3 cellular contexts compared by ENCODE assay signal in the genomic region with DNA sequence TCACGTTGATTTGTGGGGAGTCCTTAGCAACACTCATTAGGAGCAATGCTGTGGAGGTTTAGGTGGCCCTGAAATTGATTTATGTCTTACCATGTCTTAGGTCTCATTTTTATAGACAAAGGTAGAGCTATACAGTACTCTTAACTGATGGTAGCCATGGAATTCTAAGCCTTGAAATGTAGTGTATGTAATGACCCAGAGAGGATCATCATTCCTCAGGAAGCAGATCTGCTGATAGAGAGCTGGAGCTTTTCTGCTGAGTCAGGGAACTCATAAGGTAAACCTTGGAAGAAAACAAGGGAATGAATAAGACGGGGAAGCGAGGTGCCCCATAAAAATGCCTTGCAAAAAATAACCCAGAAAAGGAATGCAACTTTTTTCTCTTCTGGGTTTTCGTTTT.
TF ChIP-seq lines count a peak whose summit lies in the region.

No MANE protein-coding gene starts in this region.

TF ChIP-seq in A549, 52 proteins besides CTCF, POLR2A, EP300 and RAD21:
- peak; percentile 83 for TF ChIP-seq MAFK (IDR thresholded peaks at IDR 0.05; ENCODE audit: partially characterized antibody)
- TF ChIP-seq, protein P1, sequence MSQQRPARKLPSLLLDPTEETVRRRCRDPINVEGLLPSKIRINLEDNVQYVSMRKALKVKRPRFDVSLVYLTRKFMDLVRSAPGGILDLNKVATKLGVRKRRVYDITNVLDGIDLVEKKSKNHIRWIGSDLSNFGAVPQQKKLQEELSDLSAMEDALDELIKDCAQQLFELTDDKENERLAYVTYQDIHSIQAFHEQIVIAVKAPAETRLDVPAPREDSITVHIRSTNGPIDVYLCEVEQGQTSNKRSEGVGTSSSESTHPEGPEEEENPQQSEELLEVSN (IDR thresholded peaks at IDR 0.05; ENCODE audit: borderline replicate concordance, low read depth) = no peak
TF ChIP-seq in A549: peak in this region for 1.

TF ChIP-seq in GM23338, 12 proteins besides CTCF, POLR2A, EP300 and RAD21 (continues in another document):
- TF ChIP-seq, protein P2, sequence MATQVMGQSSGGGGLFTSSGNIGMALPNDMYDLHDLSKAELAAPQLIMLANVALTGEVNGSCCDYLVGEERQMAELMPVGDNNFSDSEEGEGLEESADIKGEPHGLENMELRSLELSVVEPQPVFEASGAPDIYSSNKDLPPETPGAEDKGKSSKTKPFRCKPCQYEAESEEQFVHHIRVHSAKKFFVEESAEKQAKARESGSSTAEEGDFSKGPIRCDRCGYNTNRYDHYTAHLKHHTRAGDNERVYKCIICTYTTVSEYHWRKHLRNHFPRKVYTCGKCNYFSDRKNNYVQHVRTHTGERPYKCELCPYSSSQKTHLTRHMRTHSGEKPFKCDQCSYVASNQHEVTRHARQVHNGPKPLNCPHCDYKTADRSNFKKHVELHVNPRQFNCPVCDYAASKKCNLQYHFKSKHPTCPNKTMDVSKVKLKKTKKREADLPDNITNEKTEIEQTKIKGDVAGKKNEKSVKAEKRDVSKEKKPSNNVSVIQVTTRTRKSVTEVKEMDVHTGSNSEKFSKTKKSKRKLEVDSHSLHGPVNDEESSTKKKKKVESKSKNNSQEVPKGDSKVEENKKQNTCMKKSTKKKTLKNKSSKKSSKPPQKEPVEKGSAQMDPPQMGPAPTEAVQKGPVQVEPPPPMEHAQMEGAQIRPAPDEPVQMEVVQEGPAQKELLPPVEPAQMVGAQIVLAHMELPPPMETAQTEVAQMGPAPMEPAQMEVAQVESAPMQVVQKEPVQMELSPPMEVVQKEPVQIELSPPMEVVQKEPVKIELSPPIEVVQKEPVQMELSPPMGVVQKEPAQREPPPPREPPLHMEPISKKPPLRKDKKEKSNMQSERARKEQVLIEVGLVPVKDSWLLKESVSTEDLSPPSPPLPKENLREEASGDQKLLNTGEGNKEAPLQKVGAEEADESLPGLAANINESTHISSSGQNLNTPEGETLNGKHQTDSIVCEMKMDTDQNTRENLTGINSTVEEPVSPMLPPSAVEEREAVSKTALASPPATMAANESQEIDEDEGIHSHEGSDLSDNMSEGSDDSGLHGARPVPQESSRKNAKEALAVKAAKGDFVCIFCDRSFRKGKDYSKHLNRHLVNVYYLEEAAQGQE (IDR thresholded peaks at IDR 0.05; ENCODE audit: unreplicated experiment) = no peak
- TF ChIP-seq POLR2AphosphoS5 (IDR thresholded peaks at IDR 0.05; ENCODE audit: low read depth) = no peak
- TF ChIP-seq, protein P3, sequence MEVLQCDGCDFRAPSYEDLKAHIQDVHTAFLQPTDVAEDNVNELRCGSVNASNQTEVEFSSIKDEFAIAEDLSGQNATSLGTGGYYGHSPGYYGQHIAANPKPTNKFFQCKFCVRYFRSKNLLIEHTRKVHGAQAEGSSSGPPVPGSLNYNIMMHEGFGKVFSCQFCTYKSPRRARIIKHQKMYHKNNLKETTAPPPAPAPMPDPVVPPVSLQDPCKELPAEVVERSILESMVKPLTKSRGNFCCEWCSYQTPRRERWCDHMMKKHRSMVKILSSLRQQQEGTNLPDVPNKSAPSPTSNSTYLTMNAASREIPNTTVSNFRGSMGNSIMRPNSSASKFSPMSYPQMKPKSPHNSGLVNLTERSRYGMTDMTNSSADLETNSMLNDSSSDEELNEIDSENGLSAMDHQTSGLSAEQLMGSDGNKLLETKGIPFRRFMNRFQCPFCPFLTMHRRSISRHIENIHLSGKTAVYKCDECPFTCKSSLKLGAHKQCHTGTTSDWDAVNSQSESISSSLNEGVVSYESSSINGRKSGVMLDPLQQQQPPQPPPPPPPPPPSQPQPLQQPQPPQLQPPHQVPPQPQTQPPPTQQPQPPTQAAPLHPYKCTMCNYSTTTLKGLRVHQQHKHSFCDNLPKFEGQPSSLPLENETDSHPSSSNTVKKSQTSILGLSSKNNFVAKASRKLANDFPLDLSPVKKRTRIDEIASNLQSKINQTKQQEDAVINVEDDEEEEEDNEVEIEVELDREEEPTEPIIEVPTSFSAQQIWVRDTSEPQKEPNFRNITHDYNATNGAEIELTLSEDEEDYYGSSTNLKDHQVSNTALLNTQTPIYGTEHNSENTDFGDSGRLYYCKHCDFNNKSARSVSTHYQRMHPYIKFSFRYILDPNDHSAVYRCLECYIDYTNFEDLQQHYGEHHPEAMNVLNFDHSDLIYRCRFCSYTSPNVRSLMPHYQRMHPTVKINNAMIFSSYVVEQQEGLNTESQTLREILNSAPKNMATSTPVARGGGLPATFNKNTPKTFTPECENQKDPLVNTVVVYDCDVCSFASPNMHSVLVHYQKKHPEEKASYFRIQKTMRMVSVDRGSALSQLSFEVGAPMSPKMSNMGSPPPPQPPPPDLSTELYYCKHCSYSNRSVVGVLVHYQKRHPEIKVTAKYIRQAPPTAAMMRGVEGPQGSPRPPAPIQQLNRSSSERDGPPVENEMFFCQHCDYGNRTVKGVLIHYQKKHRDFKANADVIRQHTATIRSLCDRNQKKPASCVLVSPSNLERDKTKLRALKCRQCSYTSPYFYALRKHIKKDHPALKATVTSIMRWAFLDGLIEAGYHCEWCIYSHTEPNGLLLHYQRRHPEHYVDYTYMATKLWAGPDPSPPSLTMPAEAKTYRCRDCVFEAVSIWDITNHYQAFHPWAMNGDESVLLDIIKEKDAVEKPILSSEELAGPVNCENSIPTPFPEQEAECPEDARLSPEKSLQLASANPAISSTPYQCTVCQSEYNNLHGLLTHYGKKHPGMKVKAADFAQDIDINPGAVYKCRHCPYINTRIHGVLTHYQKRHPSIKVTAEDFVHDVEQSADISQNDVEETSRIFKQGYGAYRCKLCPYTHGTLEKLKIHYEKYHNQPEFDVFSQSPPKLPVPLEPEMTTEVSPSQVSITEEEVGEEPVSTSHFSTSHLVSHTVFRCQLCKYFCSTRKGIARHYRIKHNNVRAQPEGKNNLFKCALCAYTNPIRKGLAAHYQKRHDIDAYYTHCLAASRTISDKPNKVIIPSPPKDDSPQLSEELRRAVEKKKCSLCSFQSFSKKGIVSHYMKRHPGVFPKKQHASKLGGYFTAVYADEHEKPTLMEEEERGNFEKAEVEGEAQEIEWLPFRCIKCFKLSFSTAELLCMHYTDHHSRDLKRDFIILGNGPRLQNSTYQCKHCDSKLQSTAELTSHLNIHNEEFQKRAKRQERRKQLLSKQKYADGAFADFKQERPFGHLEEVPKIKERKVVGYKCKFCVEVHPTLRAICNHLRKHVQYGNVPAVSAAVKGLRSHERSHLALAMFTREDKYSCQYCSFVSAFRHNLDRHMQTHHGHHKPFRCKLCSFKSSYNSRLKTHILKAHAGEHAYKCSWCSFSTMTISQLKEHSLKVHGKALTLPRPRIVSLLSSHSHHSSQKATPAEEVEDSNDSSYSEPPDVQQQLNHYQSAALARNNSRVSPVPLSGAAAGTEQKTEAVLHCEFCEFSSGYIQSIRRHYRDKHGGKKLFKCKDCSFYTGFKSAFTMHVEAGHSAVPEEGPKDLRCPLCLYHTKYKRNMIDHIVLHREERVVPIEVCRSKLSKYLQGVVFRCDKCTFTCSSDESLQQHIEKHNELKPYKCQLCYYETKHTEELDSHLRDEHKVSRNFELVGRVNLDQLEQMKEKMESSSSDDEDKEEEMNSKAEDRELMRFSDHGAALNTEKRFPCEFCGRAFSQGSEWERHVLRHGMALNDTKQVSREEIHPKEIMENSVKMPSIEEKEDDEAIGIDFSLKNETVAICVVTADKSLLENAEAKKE (CRISPR knock-in tag; IDR thresholded peaks at IDR 0.05) = no peak
- TF ChIP-seq NANOG (IDR thresholded peaks at IDR 0.05; ENCODE audit: borderline replicate concordance) = no peak
- TF ChIP-seq, protein P4, sequence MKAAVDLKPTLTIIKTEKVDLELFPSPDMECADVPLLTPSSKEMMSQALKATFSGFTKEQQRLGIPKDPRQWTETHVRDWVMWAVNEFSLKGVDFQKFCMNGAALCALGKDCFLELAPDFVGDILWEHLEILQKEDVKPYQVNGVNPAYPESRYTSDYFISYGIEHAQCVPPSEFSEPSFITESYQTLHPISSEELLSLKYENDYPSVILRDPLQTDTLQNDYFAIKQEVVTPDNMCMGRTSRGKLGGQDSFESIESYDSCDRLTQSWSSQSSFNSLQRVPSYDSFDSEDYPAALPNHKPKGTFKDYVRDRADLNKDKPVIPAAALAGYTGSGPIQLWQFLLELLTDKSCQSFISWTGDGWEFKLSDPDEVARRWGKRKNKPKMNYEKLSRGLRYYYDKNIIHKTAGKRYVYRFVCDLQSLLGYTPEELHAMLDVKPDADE (IDR thresholded peaks at IDR 0.05) = no peak
- no peak for TF ChIP-seq JUNB (IDR thresholded peaks at IDR 0.05; ENCODE audit: unreplicated experiment)
- no peak for TF ChIP-seq CREB1 (CRISPR knock-in tag; IDR thresholded peaks at IDR 0.05; ENCODE audit: low read depth)

TF ChIP-seq in K562, 482 proteins besides CTCF, POLR2A, EP300 and RAD21 (continues in another document):
- TF ChIP-seq, protein P5, sequence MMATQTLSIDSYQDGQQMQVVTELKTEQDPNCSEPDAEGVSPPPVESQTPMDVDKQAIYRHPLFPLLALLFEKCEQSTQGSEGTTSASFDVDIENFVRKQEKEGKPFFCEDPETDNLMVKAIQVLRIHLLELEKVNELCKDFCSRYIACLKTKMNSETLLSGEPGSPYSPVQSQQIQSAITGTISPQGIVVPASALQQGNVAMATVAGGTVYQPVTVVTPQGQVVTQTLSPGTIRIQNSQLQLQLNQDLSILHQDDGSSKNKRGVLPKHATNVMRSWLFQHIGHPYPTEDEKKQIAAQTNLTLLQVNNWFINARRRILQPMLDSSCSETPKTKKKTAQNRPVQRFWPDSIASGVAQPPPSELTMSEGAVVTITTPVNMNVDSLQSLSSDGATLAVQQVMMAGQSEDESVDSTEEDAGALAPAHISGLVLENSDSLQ (IDR thresholded peaks at IDR 0.05) = peak; percentile 79
- TF ChIP-seq LCOR (CRISPR knock-in tag; IDR thresholded peaks at IDR 0.05) (no peak), ETV6 (IDR thresholded peaks at IDR 0.05; ENCODE audit: borderline replicate concordance in 1 of 2, low read depth in 2 of 2, low read length in 1 of 2) (no peak), ETV6 (CRISPR knock-in tag; IDR thresholded peaks at IDR 0.05; ENCODE audit: borderline replicate concordance) (no peak), MEIS2 (IDR thresholded peaks at IDR 0.05; ENCODE audit: partially characterized antibody) (peak; percentile 87), HIVEP1 (CRISPR knock-in tag; IDR thresholded peaks at IDR 0.05) (no peak), FOXK2 (conservative IDR thresholded peaks at IDR 0.05 in 1 of 2, IDR thresholded peaks at IDR 0.05 in 1 of 2; ENCODE audit: low read depth in 2 of 2) (peak in 1 of 2 experiments; percentile 24; a peak in 1 of 4 replicates), SMARCE1 (IDR thresholded peaks at IDR 0.05) (peak; percentile 41; the same call in 1 of the 2 replicates), TBL1XR1 (IDR thresholded peaks at IDR 0.05; ENCODE audit: low read length in 2 of 2) (0 out of 4 replicates have a peak, but pooled peaks of 1 of the 2 experiments have one; percentile 10), POLR2B (IDR thresholded peaks at IDR 0.05; ENCODE audit: low read depth, partially characterized antibody) (no peak), KLF1 (tag; IDR thresholded peaks at IDR 0.05) (no peak), SPI1 (IDR thresholded peaks at IDR 0.05; ENCODE audit: borderline replicate concordance, low read depth, low read length) (no peak), CCNT2 (IDR thresholded peaks at IDR 0.05; ENCODE audit: borderline replicate concordance, extremely low read depth, insufficient read length, low read depth, low read length) (no peak), ZC3H4 (CRISPR knock-in tag; IDR thresholded peaks at IDR 0.05; ENCODE audit: borderline replicate concordance) (no peak), FOXJ2 (tag; IDR thresholded peaks at IDR 0.05) (peak; percentile 46; the same call in 1 of the 2 replicates), SUPT5H (IDR thresholded peaks at IDR 0.05) (no peak), MYNN (IDR thresholded peaks at IDR 0.05) (no peak), MYNN (CRISPR knock-in tag; IDR thresholded peaks at IDR 0.05) (no peak), ATF1 (CRISPR knock-in tag; IDR thresholded peaks at IDR 0.05) (no peak), ATF1 (tag; IDR thresholded peaks at IDR 0.05) (peak; percentile 27; the same call in 1 of the 2 replicates), ILK (tag; IDR thresholded peaks at IDR 0.05; ENCODE audit: borderline replicate concordance, low read depth) (no peak), SP2 (IDR thresholded peaks at IDR 0.05; ENCODE audit: extremely low read depth, low read depth, low read length, poor library complexity, severe bottlenecking) (no peak)
- TF ChIP-seq, protein P6, sequence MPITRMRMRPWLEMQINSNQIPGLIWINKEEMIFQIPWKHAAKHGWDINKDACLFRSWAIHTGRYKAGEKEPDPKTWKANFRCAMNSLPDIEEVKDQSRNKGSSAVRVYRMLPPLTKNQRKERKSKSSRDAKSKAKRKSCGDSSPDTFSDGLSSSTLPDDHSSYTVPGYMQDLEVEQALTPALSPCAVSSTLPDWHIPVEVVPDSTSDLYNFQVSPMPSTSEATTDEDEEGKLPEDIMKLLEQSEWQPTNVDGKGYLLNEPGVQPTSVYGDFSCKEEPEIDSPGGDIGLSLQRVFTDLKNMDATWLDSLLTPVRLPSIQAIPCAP (CRISPR knock-in tag; IDR thresholded peaks at IDR 0.05; ENCODE audit: borderline replicate concordance) = no peak
- TF ChIP-seq, protein P7, sequence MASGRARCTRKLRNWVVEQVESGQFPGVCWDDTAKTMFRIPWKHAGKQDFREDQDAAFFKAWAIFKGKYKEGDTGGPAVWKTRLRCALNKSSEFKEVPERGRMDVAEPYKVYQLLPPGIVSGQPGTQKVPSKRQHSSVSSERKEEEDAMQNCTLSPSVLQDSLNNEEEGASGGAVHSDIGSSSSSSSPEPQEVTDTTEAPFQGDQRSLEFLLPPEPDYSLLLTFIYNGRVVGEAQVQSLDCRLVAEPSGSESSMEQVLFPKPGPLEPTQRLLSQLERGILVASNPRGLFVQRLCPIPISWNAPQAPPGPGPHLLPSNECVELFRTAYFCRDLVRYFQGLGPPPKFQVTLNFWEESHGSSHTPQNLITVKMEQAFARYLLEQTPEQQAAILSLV (tag; IDR thresholded peaks at IDR 0.05) = 0 out of 2 replicates have a peak, but pooled peaks have one; percentile 19
- TF ChIP-seq, protein P8, sequence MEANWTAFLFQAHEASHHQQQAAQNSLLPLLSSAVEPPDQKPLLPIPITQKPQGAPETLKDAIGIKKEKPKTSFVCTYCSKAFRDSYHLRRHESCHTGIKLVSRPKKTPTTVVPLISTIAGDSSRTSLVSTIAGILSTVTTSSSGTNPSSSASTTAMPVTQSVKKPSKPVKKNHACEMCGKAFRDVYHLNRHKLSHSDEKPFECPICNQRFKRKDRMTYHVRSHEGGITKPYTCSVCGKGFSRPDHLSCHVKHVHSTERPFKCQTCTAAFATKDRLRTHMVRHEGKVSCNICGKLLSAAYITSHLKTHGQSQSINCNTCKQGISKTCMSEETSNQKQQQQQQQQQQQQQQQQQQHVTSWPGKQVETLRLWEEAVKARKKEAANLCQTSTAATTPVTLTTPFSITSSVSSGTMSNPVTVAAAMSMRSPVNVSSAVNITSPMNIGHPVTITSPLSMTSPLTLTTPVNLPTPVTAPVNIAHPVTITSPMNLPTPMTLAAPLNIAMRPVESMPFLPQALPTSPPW (CRISPR knock-in tag; IDR thresholded peaks at IDR 0.05) = 0 out of 2 replicates have a peak, but pooled peaks have one; percentile 14
- TF ChIP-seq, protein P9, sequence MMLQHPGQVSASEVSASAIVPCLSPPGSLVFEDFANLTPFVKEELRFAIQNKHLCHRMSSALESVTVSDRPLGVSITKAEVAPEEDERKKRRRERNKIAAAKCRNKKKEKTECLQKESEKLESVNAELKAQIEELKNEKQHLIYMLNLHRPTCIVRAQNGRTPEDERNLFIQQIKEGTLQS (IDR thresholded peaks at IDR 0.05) = no peak
- TF ChIP-seq, protein P9 (CRISPR knock-in tag; conservative IDR thresholded peaks at IDR 0.05) = no peak
